In the genomic region with DNA sequence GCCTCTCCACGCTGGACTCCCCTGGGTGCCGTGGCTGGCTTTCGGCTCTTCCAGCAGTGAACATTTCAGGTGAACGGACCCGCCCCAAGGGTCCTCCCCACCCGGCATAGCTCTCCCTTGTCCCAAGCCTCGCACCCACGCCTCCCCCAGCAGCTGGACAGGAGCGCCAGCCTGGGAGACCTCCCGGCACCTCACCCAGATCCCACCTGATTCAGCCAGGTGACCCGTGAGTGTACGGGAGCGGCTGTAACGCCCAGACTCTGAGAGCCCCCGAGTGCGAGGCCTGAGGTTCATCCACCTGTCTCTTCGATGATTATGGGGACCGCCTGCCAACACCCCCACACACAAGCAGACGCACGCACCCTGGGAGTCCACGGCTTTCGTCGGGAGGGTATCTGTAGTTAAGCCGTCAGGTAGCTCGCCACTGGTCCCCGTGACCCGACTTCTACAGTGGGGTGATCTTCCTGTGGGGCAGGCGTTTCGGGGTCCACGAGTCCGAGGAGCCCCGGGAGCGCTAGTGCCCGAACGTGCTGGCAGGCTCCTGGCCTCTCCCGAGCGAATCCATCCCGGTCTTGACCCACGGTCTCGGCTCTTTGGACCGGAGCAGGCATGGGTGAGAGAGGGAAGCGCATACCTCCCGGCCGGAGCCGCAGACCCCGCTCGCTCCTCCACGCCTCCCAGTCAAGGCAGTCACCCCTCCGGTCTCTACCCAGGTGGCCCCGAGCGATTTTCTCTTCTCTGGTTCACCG, we compare ENCODE assay signal across 1 cellular context.
TF ChIP-seq lines count a peak whose summit lies in the region.

No MANE protein-coding gene starts in this region.

TF ChIP-seq in K562, 482 proteins besides CTCF, POLR2A, EP300 and RAD21 (continued from another document and continues in another):
- TF ChIP-seq, protein P1, sequence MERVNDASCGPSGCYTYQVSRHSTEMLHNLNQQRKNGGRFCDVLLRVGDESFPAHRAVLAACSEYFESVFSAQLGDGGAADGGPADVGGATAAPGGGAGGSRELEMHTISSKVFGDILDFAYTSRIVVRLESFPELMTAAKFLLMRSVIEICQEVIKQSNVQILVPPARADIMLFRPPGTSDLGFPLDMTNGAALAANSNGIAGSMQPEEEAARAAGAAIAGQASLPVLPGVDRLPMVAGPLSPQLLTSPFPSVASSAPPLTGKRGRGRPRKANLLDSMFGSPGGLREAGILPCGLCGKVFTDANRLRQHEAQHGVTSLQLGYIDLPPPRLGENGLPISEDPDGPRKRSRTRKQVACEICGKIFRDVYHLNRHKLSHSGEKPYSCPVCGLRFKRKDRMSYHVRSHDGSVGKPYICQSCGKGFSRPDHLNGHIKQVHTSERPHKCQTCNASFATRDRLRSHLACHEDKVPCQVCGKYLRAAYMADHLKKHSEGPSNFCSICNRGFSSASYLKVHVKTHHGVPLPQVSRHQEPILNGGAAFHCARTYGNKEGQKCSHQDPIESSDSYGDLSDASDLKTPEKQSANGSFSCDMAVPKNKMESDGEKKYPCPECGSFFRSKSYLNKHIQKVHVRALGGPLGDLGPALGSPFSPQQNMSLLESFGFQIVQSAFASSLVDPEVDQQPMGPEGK (CRISPR knock-in tag; IDR thresholded peaks at IDR 0.05; ENCODE audit: borderline replicate concordance) = no peak
- TF ChIP-seq PPARD (CRISPR knock-in tag; IDR thresholded peaks at IDR 0.05) = no peak
- no peak for TF ChIP-seq ZNF561 (CRISPR knock-in tag; conservative IDR thresholded peaks at IDR 0.05)
- TF ChIP-seq, protein P2, sequence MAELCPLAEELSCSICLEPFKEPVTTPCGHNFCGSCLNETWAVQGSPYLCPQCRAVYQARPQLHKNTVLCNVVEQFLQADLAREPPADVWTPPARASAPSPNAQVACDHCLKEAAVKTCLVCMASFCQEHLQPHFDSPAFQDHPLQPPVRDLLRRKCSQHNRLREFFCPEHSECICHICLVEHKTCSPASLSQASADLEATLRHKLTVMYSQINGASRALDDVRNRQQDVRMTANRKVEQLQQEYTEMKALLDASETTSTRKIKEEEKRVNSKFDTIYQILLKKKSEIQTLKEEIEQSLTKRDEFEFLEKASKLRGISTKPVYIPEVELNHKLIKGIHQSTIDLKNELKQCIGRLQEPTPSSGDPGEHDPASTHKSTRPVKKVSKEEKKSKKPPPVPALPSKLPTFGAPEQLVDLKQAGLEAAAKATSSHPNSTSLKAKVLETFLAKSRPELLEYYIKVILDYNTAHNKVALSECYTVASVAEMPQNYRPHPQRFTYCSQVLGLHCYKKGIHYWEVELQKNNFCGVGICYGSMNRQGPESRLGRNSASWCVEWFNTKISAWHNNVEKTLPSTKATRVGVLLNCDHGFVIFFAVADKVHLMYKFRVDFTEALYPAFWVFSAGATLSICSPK (IDR thresholded peaks at IDR 0.05; ENCODE audit: borderline replicate concordance) = no peak
- no peak for TF ChIP-seq FIP1L1 (IDR thresholded peaks at IDR 0.05; ENCODE audit: low read depth, low read length, poor library complexity, severe bottlenecking)
- no peak for TF ChIP-seq E2F5 (CRISPR knock-in tag; IDR thresholded peaks at IDR 0.05)
- TF ChIP-seq NR2C1 (IDR thresholded peaks at IDR 0.05) = no peak
- no peak for TF ChIP-seq NR2C1 (tag; IDR thresholded peaks at IDR 0.05)
- TF ChIP-seq PHF21A (IDR thresholded peaks at IDR 0.05; ENCODE audit: borderline replicate concordance, low read depth) = no peak
- TF ChIP-seq CBFA2T2 (conservative IDR thresholded peaks at IDR 0.05) = no peak
- no peak; the same call in 1 of the 2 replicates for TF ChIP-seq ZEB2 (IDR thresholded peaks at IDR 0.05)
- TF ChIP-seq PYGO2 (tag; IDR thresholded peaks at IDR 0.05) = no peak
- no peak for TF ChIP-seq NRF1 (conservative IDR thresholded peaks at IDR 0.05 in 1 of 2, IDR thresholded peaks at IDR 0.05 in 1 of 2)
- TF ChIP-seq ARHGAP35 (IDR thresholded peaks at IDR 0.05; ENCODE audit: partially characterized antibody) = no peak
- TF ChIP-seq ZNF764 (CRISPR knock-in tag; IDR thresholded peaks at IDR 0.05; ENCODE audit: low read depth) = no peak
- no peak for TF ChIP-seq SMARCA4 (IDR thresholded peaks at IDR 0.05)
- peak; percentile 28; the same call in 1 of the 2 replicates for TF ChIP-seq TCF3 (CRISPR knock-in tag; IDR thresholded peaks at IDR 0.05)
- TF ChIP-seq PHTF2 (CRISPR knock-in tag; IDR thresholded peaks at IDR 0.05) = no peak
- peak; percentile 28; the same call in 1 of the 2 replicates for TF ChIP-seq L3MBTL2 (IDR thresholded peaks at IDR 0.05)
- TF ChIP-seq ZMIZ1 (IDR thresholded peaks at IDR 0.05; ENCODE audit: low read depth in 2 of 2, low read length in 2 of 2) = no peak
- TF ChIP-seq, protein P3, sequence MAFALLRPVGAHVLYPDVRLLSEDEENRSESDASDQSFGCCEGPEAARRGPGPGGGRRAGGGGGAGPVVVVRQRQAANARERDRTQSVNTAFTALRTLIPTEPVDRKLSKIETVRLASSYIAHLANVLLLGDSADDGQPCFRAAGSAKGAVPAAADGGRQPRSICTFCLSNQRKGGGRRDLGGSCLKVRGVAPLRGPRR (CRISPR knock-in tag; IDR thresholded peaks at IDR 0.05) = no peak
- no peak for TF ChIP-seq NELFE (IDR thresholded peaks at IDR 0.05; ENCODE audit: insufficient read depth, insufficient read length)
- no peak for TF ChIP-seq ZNF57 (CRISPR knock-in tag; IDR thresholded peaks at IDR 0.05)
- TF ChIP-seq EGR1 (conservative IDR thresholded peaks at IDR 0.05) = peak; percentile 40; the same call in 1 of the 2 replicates
- no peak for TF ChIP-seq MYBL2 (IDR thresholded peaks at IDR 0.05; ENCODE audit: low read depth)
- no peak for TF ChIP-seq MYBL2 (CRISPR knock-in tag; IDR thresholded peaks at IDR 0.05; ENCODE audit: borderline replicate concordance)
- no peak for TF ChIP-seq NKRF (IDR thresholded peaks at IDR 0.05; ENCODE audit: borderline replicate concordance)
- TF ChIP-seq DDX20 (tag; IDR thresholded peaks at IDR 0.05; ENCODE audit: low read depth) = no peak
- TF ChIP-seq POLR2B (IDR thresholded peaks at IDR 0.05; ENCODE audit: low read depth, partially characterized antibody) = no peak
- no peak for TF ChIP-seq ZZZ3 (IDR thresholded peaks at IDR 0.05)
- TF ChIP-seq, protein P4, sequence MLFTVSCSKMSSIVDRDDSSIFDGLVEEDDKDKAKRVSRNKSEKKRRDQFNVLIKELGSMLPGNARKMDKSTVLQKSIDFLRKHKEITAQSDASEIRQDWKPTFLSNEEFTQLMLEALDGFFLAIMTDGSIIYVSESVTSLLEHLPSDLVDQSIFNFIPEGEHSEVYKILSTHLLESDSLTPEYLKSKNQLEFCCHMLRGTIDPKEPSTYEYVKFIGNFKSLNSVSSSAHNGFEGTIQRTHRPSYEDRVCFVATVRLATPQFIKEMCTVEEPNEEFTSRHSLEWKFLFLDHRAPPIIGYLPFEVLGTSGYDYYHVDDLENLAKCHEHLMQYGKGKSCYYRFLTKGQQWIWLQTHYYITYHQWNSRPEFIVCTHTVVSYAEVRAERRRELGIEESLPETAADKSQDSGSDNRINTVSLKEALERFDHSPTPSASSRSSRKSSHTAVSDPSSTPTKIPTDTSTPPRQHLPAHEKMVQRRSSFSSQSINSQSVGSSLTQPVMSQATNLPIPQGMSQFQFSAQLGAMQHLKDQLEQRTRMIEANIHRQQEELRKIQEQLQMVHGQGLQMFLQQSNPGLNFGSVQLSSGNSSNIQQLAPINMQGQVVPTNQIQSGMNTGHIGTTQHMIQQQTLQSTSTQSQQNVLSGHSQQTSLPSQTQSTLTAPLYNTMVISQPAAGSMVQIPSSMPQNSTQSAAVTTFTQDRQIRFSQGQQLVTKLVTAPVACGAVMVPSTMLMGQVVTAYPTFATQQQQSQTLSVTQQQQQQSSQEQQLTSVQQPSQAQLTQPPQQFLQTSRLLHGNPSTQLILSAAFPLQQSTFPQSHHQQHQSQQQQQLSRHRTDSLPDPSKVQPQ (CRISPR knock-in tag; IDR thresholded peaks at IDR 0.05; ENCODE audit: borderline replicate concordance) = no peak
- TF ChIP-seq ZNF140 (CRISPR knock-in tag; IDR thresholded peaks at IDR 0.05) = no peak
- no peak for TF ChIP-seq PHF20 (IDR thresholded peaks at IDR 0.05; ENCODE audit: partially characterized antibody)
- TF ChIP-seq ZNF3 (CRISPR knock-in tag; IDR thresholded peaks at IDR 0.05) = no peak
- no peak for TF ChIP-seq ILF3 (IDR thresholded peaks at IDR 0.05; ENCODE audit: borderline replicate concordance)
- no peak for TF ChIP-seq CSDE1 (IDR thresholded peaks at IDR 0.05)
- TF ChIP-seq ZNF121 (CRISPR knock-in tag; conservative IDR thresholded peaks at IDR 0.05) = no peak
- TF ChIP-seq ZNF232 (CRISPR knock-in tag; IDR thresholded peaks at IDR 0.05) = no peak
- peak; percentile 17; the same call in 1 of the 2 replicates for TF ChIP-seq ZBTB7A (IDR thresholded peaks at IDR 0.05; ENCODE audit: borderline replicate concordance, control insufficient read depth, low read depth, low read length)
- no peak for TF ChIP-seq SOX6 (IDR thresholded peaks at IDR 0.05)
- no peak for TF ChIP-seq KLF13 (tag; IDR thresholded peaks at IDR 0.05; ENCODE audit: borderline replicate concordance, low read depth)
- TF ChIP-seq HDAC3 (IDR thresholded peaks at IDR 0.05; ENCODE audit: borderline replicate concordance, partially characterized antibody) = no peak
- TF ChIP-seq, protein P5, sequence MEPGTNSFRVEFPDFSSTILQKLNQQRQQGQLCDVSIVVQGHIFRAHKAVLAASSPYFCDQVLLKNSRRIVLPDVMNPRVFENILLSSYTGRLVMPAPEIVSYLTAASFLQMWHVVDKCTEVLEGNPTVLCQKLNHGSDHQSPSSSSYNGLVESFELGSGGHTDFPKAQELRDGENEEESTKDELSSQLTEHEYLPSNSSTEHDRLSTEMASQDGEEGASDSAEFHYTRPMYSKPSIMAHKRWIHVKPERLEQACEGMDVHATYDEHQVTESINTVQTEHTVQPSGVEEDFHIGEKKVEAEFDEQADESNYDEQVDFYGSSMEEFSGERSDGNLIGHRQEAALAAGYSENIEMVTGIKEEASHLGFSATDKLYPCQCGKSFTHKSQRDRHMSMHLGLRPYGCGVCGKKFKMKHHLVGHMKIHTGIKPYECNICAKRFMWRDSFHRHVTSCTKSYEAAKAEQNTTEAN (CRISPR knock-in tag; IDR thresholded peaks at IDR 0.05) = no peak
- TF ChIP-seq MYNN (IDR thresholded peaks at IDR 0.05) = no peak
- TF ChIP-seq MYNN (CRISPR knock-in tag; IDR thresholded peaks at IDR 0.05) = no peak
- no peak for TF ChIP-seq HOMEZ (CRISPR knock-in tag; IDR thresholded peaks at IDR 0.05)
- no peak; a peak in 1 of 4 replicates for TF ChIP-seq KDM4B (IDR thresholded peaks at IDR 0.05; ENCODE audit: borderline replicate concordance in 2 of 2, low read depth in 1 of 2)
- no peak for TF ChIP-seq RBM39 (optimal IDR thresholded peaks at IDR 0.05; ENCODE audit: low read depth, low read length)
- no peak for TF ChIP-seq ZFX (CRISPR knock-in tag; IDR thresholded peaks at IDR 0.05)
- no peak for TF ChIP-seq TAF9B (IDR thresholded peaks at IDR 0.05; ENCODE audit: partially characterized antibody)
- no peak for TF ChIP-seq YBX1 (IDR thresholded peaks at IDR 0.05)
- no peak for TF ChIP-seq BCL6 (CRISPR knock-in tag; IDR thresholded peaks at IDR 0.05)
- TF ChIP-seq ETV5 (CRISPR knock-in tag; IDR thresholded peaks at IDR 0.05; ENCODE audit: low read depth) = 0 out of 2 replicates have a peak, but pooled peaks have one; percentile 22
